1 cellular context compared by ENCODE assay signal in the genomic region with DNA sequence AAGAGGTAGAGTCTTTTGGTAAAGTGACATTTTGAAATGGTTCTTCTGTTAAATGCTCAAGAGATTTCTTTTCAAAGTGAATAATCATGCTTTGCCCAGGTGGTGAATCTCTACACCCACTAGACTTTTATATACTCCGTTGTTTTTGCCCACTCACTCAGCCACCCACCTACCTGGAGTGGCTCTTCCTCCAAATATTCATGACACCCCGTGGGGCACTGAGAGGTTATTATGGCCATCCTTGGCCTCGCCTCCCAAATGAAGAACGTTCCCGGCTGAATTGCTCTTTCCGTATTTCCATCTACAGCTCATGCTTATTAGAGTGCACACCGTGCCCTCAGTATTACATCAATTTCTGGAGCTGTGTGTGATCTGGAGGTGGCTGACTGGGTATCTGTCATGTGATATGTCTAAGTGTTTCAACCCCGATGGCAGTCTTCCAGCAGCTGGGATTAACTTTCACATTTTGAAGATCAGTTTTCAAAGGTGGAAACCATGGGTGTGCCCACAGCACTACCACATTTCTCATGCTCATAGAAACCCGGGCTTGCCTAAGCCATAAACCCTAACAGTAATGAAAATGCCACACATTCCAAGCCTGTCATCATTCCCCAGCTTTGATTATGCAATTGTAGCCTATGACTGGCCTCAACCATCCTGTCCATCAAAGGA.
TF ChIP-seq lines count a peak whose summit lies in the region.

No MANE protein-coding gene starts in this region.

TF ChIP-seq in HEK293, 187 proteins besides CTCF, POLR2A, EP300 and RAD21 (continued from another document and continues in another):
- no peak for TF ChIP-seq ZNF792 (tag by site-specific recombination; IDR thresholded peaks at IDR 0.05)
- TF ChIP-seq ZNF629 (tag by site-specific recombination; IDR thresholded peaks at IDR 0.05) = peak; percentile 70
- no peak for TF ChIP-seq ZNF133 (tag by site-specific recombination; IDR thresholded peaks at IDR 0.05)
- no peak for TF ChIP-seq ZNF223 (tag by site-specific recombination; IDR thresholded peaks at IDR 0.05)
- no peak for TF ChIP-seq SP2 (tag by site-specific recombination; IDR thresholded peaks at IDR 0.05)
- TF ChIP-seq, protein P1, sequence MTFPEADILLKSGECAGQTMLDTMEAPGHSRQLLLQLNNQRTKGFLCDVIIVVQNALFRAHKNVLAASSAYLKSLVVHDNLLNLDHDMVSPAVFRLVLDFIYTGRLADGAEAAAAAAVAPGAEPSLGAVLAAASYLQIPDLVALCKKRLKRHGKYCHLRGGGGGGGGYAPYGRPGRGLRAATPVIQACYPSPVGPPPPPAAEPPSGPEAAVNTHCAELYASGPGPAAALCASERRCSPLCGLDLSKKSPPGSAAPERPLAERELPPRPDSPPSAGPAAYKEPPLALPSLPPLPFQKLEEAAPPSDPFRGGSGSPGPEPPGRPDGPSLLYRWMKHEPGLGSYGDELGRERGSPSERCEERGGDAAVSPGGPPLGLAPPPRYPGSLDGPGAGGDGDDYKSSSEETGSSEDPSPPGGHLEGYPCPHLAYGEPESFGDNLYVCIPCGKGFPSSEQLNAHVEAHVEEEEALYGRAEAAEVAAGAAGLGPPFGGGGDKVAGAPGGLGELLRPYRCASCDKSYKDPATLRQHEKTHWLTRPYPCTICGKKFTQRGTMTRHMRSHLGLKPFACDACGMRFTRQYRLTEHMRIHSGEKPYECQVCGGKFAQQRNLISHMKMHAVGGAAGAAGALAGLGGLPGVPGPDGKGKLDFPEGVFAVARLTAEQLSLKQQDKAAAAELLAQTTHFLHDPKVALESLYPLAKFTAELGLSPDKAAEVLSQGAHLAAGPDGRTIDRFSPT (tag by site-specific recombination; IDR thresholded peaks at IDR 0.05) = no peak
- TF ChIP-seq, protein P2, sequence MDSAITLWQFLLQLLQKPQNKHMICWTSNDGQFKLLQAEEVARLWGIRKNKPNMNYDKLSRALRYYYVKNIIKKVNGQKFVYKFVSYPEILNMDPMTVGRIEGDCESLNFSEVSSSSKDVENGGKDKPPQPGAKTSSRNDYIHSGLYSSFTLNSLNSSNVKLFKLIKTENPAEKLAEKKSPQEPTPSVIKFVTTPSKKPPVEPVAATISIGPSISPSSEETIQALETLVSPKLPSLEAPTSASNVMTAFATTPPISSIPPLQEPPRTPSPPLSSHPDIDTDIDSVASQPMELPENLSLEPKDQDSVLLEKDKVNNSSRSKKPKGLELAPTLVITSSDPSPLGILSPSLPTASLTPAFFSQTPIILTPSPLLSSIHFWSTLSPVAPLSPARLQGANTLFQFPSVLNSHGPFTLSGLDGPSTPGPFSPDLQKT (IDR thresholded peaks at IDR 0.05; ENCODE audit: borderline replicate concordance, low read depth, low read length) = no peak
- no peak for TF ChIP-seq ZNF426 (tag by site-specific recombination; IDR thresholded peaks at IDR 0.05)
- TF ChIP-seq ZNF768 (tag by site-specific recombination; IDR thresholded peaks at IDR 0.05) = no peak
- no peak for TF ChIP-seq ZNF138 (tag by site-specific recombination; IDR thresholded peaks at IDR 0.05; ENCODE audit: borderline replicate concordance)
- 0 out of 2 replicates have a peak, but pooled peaks have one; percentile 32 for TF ChIP-seq MZF1 (tag by site-specific recombination; IDR thresholded peaks at IDR 0.05; ENCODE audit: borderline replicate concordance)
- no peak for TF ChIP-seq ZBTB7A (tag by site-specific recombination; IDR thresholded peaks at IDR 0.05; ENCODE audit: low read depth)
- no peak for TF ChIP-seq ZFP41 (tag by site-specific recombination; IDR thresholded peaks at IDR 0.05; ENCODE audit: borderline replicate concordance)
- TF ChIP-seq KLF7 (tag by site-specific recombination; IDR thresholded peaks at IDR 0.05; ENCODE audit: borderline replicate concordance) = 0 out of 2 replicates have a peak, but pooled peaks have one; percentile 10
- TF ChIP-seq ZFP37 (tag by site-specific recombination; IDR thresholded peaks at IDR 0.05) = no peak
- TF ChIP-seq, protein P3, sequence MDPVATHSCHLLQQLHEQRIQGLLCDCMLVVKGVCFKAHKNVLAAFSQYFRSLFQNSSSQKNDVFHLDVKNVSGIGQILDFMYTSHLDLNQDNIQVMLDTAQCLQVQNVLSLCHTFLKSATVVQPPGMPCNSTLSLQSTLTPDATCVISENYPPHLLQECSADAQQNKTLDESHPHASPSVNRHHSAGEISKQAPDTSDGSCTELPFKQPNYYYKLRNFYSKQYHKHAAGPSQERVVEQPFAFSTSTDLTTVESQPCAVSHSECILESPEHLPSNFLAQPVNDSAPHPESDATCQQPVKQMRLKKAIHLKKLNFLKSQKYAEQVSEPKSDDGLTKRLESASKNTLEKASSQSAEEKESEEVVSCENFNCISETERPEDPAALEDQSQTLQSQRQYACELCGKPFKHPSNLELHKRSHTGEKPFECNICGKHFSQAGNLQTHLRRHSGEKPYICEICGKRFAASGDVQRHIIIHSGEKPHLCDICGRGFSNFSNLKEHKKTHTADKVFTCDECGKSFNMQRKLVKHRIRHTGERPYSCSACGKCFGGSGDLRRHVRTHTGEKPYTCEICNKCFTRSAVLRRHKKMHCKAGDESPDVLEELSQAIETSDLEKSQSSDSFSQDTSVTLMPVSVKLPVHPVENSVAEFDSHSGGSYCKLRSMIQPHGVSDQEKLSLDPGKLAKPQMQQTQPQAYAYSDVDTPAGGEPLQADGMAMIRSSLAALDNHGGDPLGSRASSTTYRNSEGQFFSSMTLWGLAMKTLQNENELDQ (tag by site-specific recombination; IDR thresholded peaks at IDR 0.05; ENCODE audit: low read depth) = no peak
- peak; percentile 68 for TF ChIP-seq EGR2 (tag by site-specific recombination; IDR thresholded peaks at IDR 0.05; ENCODE audit: low read depth)
- no peak for TF ChIP-seq ZNF211 (tag by site-specific recombination; IDR thresholded peaks at IDR 0.05; ENCODE audit: low read depth)
- TF ChIP-seq KLF10 (tag by site-specific recombination; IDR thresholded peaks at IDR 0.05) = peak; percentile 88
- 0 out of 2 replicates have a peak, but pooled peaks have one; percentile 31 for TF ChIP-seq PATZ1 (tag by site-specific recombination; IDR thresholded peaks at IDR 0.05)
- no peak for TF ChIP-seq ZNF266 (tag by site-specific recombination; IDR thresholded peaks at IDR 0.05; ENCODE audit: low read depth)
- peak; percentile 28; the same call in 1 of the 2 replicates for TF ChIP-seq SP3 (tag by site-specific recombination; IDR thresholded peaks at IDR 0.05)
- TF ChIP-seq ZNF19 (tag by site-specific recombination; IDR thresholded peaks at IDR 0.05; ENCODE audit: low read depth) = no peak
- peak; percentile 59; the same call in 1 of the 2 replicates for TF ChIP-seq ZBTB20 (tag by site-specific recombination; IDR thresholded peaks at IDR 0.05)
- TF ChIP-seq ZNF837 (tag by site-specific recombination; IDR thresholded peaks at IDR 0.05) = no peak
- TF ChIP-seq, protein P4, sequence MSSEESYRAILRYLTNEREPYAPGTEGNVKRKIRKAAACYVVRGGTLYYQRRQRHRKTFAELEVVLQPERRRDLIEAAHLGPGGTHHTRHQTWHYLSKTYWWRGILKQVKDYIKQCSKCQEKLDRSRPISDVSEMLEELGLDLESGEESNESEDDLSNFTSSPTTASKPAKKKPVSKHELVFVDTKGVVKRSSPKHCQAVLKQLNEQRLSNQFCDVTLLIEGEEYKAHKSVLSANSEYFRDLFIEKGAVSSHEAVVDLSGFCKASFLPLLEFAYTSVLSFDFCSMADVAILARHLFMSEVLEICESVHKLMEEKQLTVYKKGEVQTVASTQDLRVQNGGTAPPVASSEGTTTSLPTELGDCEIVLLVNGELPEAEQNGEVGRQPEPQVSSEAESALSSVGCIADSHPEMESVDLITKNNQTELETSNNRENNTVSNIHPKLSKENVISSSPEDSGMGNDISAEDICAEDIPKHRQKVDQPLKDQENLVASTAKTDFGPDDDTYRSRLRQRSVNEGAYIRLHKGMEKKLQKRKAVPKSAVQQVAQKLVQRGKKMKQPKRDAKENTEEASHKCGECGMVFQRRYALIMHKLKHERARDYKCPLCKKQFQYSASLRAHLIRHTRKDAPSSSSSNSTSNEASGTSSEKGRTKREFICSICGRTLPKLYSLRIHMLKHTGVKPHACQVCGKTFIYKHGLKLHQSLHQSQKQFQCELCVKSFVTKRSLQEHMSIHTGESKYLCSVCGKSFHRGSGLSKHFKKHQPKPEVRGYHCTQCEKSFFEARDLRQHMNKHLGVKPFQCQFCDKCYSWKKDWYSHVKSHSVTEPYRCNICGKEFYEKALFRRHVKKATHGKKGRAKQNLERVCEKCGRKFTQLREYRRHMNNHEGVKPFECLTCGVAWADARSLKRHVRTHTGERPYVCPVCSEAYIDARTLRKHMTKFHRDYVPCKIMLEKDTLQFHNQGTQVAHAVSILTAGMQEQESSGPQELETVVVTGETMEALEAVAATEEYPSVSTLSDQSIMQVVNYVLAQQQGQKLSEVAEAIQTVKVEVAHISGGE (tag by site-specific recombination; conservative IDR thresholded peaks at IDR 0.05; ENCODE audit: low read depth) = no peak
- TF ChIP-seq ZNF544 (tag by site-specific recombination; IDR thresholded peaks at IDR 0.05) = no peak
- TF ChIP-seq, protein P5, sequence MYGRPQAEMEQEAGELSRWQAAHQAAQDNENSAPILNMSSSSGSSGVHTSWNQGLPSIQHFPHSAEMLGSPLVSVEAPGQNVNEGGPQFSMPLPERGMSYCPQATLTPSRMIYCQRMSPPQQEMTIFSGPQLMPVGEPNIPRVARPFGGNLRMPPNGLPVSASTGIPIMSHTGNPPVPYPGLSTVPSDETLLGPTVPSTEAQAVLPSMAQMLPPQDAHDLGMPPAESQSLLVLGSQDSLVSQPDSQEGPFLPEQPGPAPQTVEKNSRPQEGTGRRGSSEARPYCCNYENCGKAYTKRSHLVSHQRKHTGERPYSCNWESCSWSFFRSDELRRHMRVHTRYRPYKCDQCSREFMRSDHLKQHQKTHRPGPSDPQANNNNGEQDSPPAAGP (tag by site-specific recombination; IDR thresholded peaks at IDR 0.05) = 0 out of 2 replicates have a peak, but pooled peaks have one; percentile 43
- TF ChIP-seq, protein P6, sequence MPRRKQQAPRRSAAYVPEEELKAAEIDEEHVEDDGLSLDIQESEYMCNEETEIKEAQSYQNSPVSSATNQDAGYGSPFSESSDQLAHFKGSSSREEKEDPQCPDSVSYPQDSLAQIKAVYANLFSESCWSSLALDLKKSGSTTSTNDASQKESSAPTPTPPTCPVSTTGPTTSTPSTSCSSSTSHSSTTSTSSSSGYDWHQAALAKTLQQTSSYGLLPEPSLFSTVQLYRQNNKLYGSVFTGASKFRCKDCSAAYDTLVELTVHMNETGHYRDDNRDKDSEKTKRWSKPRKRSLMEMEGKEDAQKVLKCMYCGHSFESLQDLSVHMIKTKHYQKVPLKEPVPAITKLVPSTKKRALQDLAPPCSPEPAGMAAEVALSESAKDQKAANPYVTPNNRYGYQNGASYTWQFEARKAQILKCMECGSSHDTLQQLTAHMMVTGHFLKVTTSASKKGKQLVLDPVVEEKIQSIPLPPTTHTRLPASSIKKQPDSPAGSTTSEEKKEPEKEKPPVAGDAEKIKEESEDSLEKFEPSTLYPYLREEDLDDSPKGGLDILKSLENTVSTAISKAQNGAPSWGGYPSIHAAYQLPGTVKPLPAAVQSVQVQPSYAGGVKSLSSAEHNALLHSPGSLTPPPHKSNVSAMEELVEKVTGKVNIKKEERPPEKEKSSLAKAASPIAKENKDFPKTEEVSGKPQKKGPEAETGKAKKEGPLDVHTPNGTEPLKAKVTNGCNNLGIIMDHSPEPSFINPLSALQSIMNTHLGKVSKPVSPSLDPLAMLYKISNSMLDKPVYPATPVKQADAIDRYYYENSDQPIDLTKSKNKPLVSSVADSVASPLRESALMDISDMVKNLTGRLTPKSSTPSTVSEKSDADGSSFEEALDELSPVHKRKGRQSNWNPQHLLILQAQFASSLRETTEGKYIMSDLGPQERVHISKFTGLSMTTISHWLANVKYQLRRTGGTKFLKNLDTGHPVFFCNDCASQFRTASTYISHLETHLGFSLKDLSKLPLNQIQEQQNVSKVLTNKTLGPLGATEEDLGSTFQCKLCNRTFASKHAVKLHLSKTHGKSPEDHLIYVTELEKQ (tag by site-specific recombination; IDR thresholded peaks at IDR 0.05; ENCODE audit: borderline replicate concordance) = no peak
- TF ChIP-seq ZNF324 (tag by site-specific recombination; IDR thresholded peaks at IDR 0.05) = 0 out of 2 replicates have a peak, but pooled peaks have one; percentile 22
- TF ChIP-seq ZNF132 (tag by site-specific recombination; IDR thresholded peaks at IDR 0.05; ENCODE audit: borderline replicate concordance) = no peak
- TF ChIP-seq ZXDB (tag by site-specific recombination; IDR thresholded peaks at IDR 0.05) = no peak; the same call in 1 of the 2 replicates
- TF ChIP-seq ZFHX2 (tag by site-specific recombination; conservative IDR thresholded peaks at IDR 0.05) = peak; percentile 79
- peak; percentile 60; the same call in 1 of the 2 replicates for TF ChIP-seq ZNF558 (tag by site-specific recombination; IDR thresholded peaks at IDR 0.05)
- peak; percentile 37; the same call in 1 of the 2 replicates for TF ChIP-seq ZNF391 (tag by site-specific recombination; IDR thresholded peaks at IDR 0.05; ENCODE audit: borderline replicate concordance, low read depth)
- TF ChIP-seq GLI2 (tag by site-specific recombination; IDR thresholded peaks at IDR 0.05; ENCODE audit: borderline replicate concordance, low read depth) = no peak
- no peak for TF ChIP-seq ZNF23 (tag by site-specific recombination; IDR thresholded peaks at IDR 0.05; ENCODE audit: borderline replicate concordance)
- peak; percentile 53; the same call in 1 of the 2 replicates for TF ChIP-seq ZNF580 (tag by site-specific recombination; IDR thresholded peaks at IDR 0.05)
- no peak for TF ChIP-seq HOXA7 (CRISPR knock-in tag; IDR thresholded peaks at IDR 0.05; ENCODE audit: borderline replicate concordance)
- TF ChIP-seq ZNF639 (tag by site-specific recombination; IDR thresholded peaks at IDR 0.05) = no peak
